ENCODE assay signal across 1 cellular context in genomic region chr21:26148834-26149354, GRCh38.
TF ChIP-seq lines count a peak whose summit lies in the region.

No MANE protein-coding gene starts in this region.

TF ChIP-seq in SK-N-SH treated with all-trans-retinoic acid at 6 μM for 48 hours, 23 proteins besides CTCF, POLR2A, EP300 and RAD21 (continued from another document):
- TF ChIP-seq CSRNP3 (CRISPR knock-in tag; IDR thresholded peaks at IDR 0.05) (no peak), ISL1 (CRISPR knock-in tag; IDR thresholded peaks at IDR 0.05) (peak; percentile 94)
